In genomic region chr20:19944772-19945459, GRCh38 we compare ENCODE assay signal across 10 cellular contexts.
A peak's percentile ranks its signal among the peaks of the same experiment; 100 is the strongest.
DNase-seq lines count a peak whose midpoint lies in the region; ATAC-seq, FAIRE-seq and TF ChIP-seq lines count a peak whose summit lies in the region.
"Had no signal": no experiment of that assay in that cellular context is flagged by ENCODE, and none has a peak within 500 bp of the region (broad histone marks: within the 10 kb centered on the region; RNA-seq: fewer than 3 reads in every experiment).

No MANE protein-coding gene starts in this region.

- no peak overlapping the region for H3K27ac Mint-ChIP-seq in CD8-positive, alpha-beta T cell

- H3K9me1 ChIP-seq in endothelial cell of umbilical vein (replicated peaks; ENCODE audit: control insufficient read depth, extremely low read depth, insufficient read depth, low read length) = no peaks in the 10 kb centered on the region

- no peak overlapping the region for H3K4me2 ChIP-seq in endothelial cell of umbilical vein (ENCODE audit: insufficient read depth, low read length)
- H3K4me2 ChIP-seq in smooth muscle cell = peak overlapping the region; percentile 43

- H3K27me3 ChIP-seq in endothelial cell of umbilical vein (ENCODE audit: control insufficient read depth in 2 of 2, insufficient read depth in 2 of 2, low read length in 2 of 2) (no peaks in the 10 kb centered on the region), smooth muscle cell (ENCODE audit: low read depth) (no peaks in the 10 kb centered on the region)
- no peaks in the 10 kb centered on the region for H3K27me3 ChIP-seq in CD8-positive, alpha-beta T cell (ENCODE audit: insufficient read depth, low read length)

- TF ChIP-seq POLR2A in GM18505 (IDR thresholded peaks at IDR 0.05; ENCODE audit: borderline replicate concordance, extremely low read depth, insufficient read depth, insufficient read length) (no peak), endothelial cell of umbilical vein (IDR thresholded peaks at IDR 0.05; ENCODE audit: low read depth, low read length) (no peak)

- H3K36me3 ChIP-seq in endothelial cell of umbilical vein (ENCODE audit: control insufficient read depth in 2 of 2, extremely low read depth in 1 of 2, insufficient read depth in 2 of 2, low read length in 2 of 2) (peaks cover 16 to 19% of the 10 kb centered on the region in 2 experiments), smooth muscle cell (ENCODE audit: low read depth) (no peaks in the 10 kb centered on the region)
- no peaks in the 10 kb centered on the region for H3K36me3 ChIP-seq in CD8-positive, alpha-beta T cell (ENCODE audit: insufficient read depth, low read length)

- WGBS in smooth muscle cell (ENCODE audit: low lambda C conversion rate) = 44% methylated on average over 4 of the region's 4 CpGs

- CTCF ChIA-PET in endothelial cell of umbilical vein (lab: Charles Lee) = interaction anchor here (0.9 to 2.4 kb wide), 5 partner anchors 9 to 33 kb away, joined by 3 to 11 read pairs (median 4); no protein-coding TSS in a partner anchor
- CTCF ChIA-PET in CD8-positive, alpha-beta T cell (lab: Charles Lee) = no interaction called here

- peak; percentile 52 for FAIRE-seq in endothelial cell of umbilical vein (lab: Jason Lieb, UNC)

- no TSS peak for BruUV-seq in endothelial cell of umbilical vein (replicated peaks; lab: Mats Ljungman, UMichigan)

- H3K4me1 ChIP-seq in endothelial cell of umbilical vein (ENCODE audit: control insufficient read depth, extremely low read depth, insufficient read depth, low read length) (peaks cover 23% of the 10 kb centered on the region), smooth muscle cell (ENCODE audit: low read depth) (peaks cover 20% of the 10 kb centered on the region)
- no peaks in the 10 kb centered on the region for H3K4me1 ChIP-seq in CD8-positive, alpha-beta T cell (ENCODE audit: insufficient read depth, low read length)

- no peak overlapping the region for H2AFZ ChIP-seq in endothelial cell of umbilical vein (ENCODE audit: low read depth, low read length)
- no peak overlapping the region for H2AFZ ChIP-seq in smooth muscle cell (ENCODE audit: low read depth)

- H4K20me1 ChIP-seq in endothelial cell of umbilical vein (replicated peaks; ENCODE audit: control insufficient read depth, extremely low read depth, insufficient read depth, low read length) (no peaks in the 10 kb centered on the region), smooth muscle cell (ENCODE audit: low read depth) (no peaks in the 10 kb centered on the region)

- ATAC-seq in GM18505 (IDR thresholded peaks at IDR 0.05; ENCODE audit: unreplicated experiment) (peak; percentile 38), HG02852 (IDR thresholded peaks at IDR 0.05; ENCODE audit: unreplicated experiment) (peak; percentile 49), HG02623 (IDR thresholded peaks at IDR 0.05; ENCODE audit: unreplicated experiment) (no peak)
- ATAC-seq in CD8-positive, alpha-beta T cell = no peak

- no peaks in the 10 kb centered on the region for H3K4me1 Mint-ChIP-seq in CD8-positive, alpha-beta T cell (ENCODE audit: low read depth)

- TF ChIP-seq CTCF in endothelial cell of umbilical vein (IDR thresholded peaks at IDR 0.05; ENCODE audit: extremely low read depth in 1 of 2, insufficient read depth in 1 of 2, low read depth in 1 of 2, low read length in 2 of 2) = no peak
- no peak for TF ChIP-seq CTCF in smooth muscle cell (IDR thresholded peaks at IDR 0.05; ENCODE audit: borderline replicate concordance, insufficient read depth, poor library complexity, severe bottlenecking)
- TF ChIP-seq CTCF in CD8-positive, alpha-beta T cell (IDR thresholded peaks at IDR 0.05) = no peak

- no peak for DNase-seq in endothelial cell of umbilical vein (ENCODE audit: low read depth, low spot score)
- DNase-seq in smooth muscle cell (lab: John Stamatoyannopoulos, UW; ENCODE audit: unreplicated experiment) = no peak
- no peak for DNase-seq in CD8-positive, alpha-beta T cell
- DNase-seq in amygdala (lab: John Stamatoyannopoulos, UW) = no peak
- no peak for DNase-seq in effector CD8-positive, alpha-beta T cell (lab: John Stamatoyannopoulos, UW)
- DNase-seq: naive B cell, NCI-H69 had no signal

- H3K79me2 ChIP-seq in endothelial cell of umbilical vein (ENCODE audit: control insufficient read depth, insufficient read depth, low read length) (peaks cover 4% of the 10 kb centered on the region), smooth muscle cell (ENCODE audit: low read depth) (no peaks in the 10 kb centered on the region)

- no peak overlapping the region for H3K4me3 Mint-ChIP-seq in CD8-positive, alpha-beta T cell

- no peaks in the 10 kb centered on the region for H3K36me3 Mint-ChIP-seq in CD8-positive, alpha-beta T cell
- H3K36me3 Mint-ChIP-seq: naive B cell had no signal

- peaks cover 4% of the 10 kb centered on the region for H3F3A ChIP-seq in smooth muscle cell (ENCODE audit: low read depth)

- POLR2A ChIA-PET in endothelial cell of umbilical vein (lab: Charles Lee) = no interaction called here
- POLR2A ChIA-PET in CD8-positive, alpha-beta T cell (lab: Charles Lee) = no interaction called here

- intact Hi-C loops in endothelial cell of umbilical vein (cut with micrococcal nuclease) = no loop called here
- intact Hi-C loops in CD8-positive, alpha-beta T cell (cut with DNase I, micrococcal nuclease) = no loop called here

- H3K27me3 Mint-ChIP-seq in CD8-positive, alpha-beta T cell (ENCODE audit: low read depth) = peaks cover 23% of the 10 kb centered on the region
- H3K27me3 Mint-ChIP-seq: naive B cell had no signal

- H3K9ac ChIP-seq in endothelial cell of umbilical vein (replicated peaks; ENCODE audit: extremely low read depth, insufficient read depth, low read length) (no peak overlapping the region), smooth muscle cell (ENCODE audit: low read depth) (peak overlapping the region; percentile 50)

- dilution Hi-C loops in endothelial cell of umbilical vein (cut with MboI; ENCODE audit: extremely low pct_ligation_motif_present, low sequenced_read_pairs) = no loop called here

- H3K9me3 Mint-ChIP-seq in CD8-positive, alpha-beta T cell = no peaks in the 10 kb centered on the region
- H3K9me3 Mint-ChIP-seq: naive B cell had no signal

- H3K4me3 ChIP-seq in endothelial cell of umbilical vein (replicated peaks in 1 of 3; ENCODE audit: insufficient read depth in 1 of 3, low read depth in 1 of 3, low read length in 3 of 3) = no peak overlapping the region
- no peak overlapping the region for H3K4me3 ChIP-seq in smooth muscle cell
- H3K4me3 ChIP-seq in CD8-positive, alpha-beta T cell (ENCODE audit: low read depth, low read length) = no peak overlapping the region

- peak overlapping the region; percentile 32 for H3K27ac ChIP-seq in endothelial cell of umbilical vein (ENCODE audit: insufficient read depth, low read depth, low read length)
- H3K27ac ChIP-seq in smooth muscle cell (ENCODE audit: low read depth) = peak overlapping the region; percentile 81
- no peak overlapping the region for H3K27ac ChIP-seq in CD8-positive, alpha-beta T cell (ENCODE audit: low read depth, low read length)

- no peaks in the 10 kb centered on the region for H3K9me3 ChIP-seq in endothelial cell of umbilical vein (replicated peaks; ENCODE audit: control insufficient read depth, insufficient read depth, low read length)
- no peaks in the 10 kb centered on the region for H3K9me3 ChIP-seq in smooth muscle cell (replicated peaks; ENCODE audit: low read depth)
- no peaks in the 10 kb centered on the region for H3K9me3 ChIP-seq in CD8-positive, alpha-beta T cell (ENCODE audit: low read length)

TF ChIP-seq in endothelial cell of umbilical vein, 7 proteins besides CTCF, POLR2A, EP300 and RAD21:
- no peak for TF ChIP-seq GATA2 (IDR thresholded peaks at IDR 0.05; ENCODE audit: insufficient read depth, insufficient read length, low read depth, low read length)
- TF ChIP-seq POLR2AphosphoS5 (IDR thresholded peaks at IDR 0.05; ENCODE audit: insufficient read depth, low read depth, low read length) = no peak
- no peak for TF ChIP-seq MYC (IDR thresholded peaks at IDR 0.05; ENCODE audit: low read depth, low read length)
- no peak for TF ChIP-seq MAX (IDR thresholded peaks at IDR 0.05; ENCODE audit: insufficient read depth, insufficient read length)
- no peak for TF ChIP-seq JUN (IDR thresholded peaks at IDR 0.05; ENCODE audit: borderline replicate concordance, insufficient read depth, insufficient read length, low read depth)
- TF ChIP-seq FOS (IDR thresholded peaks at IDR 0.05; ENCODE audit: borderline replicate concordance, insufficient read depth, low read length) = no peak
- no peak for TF ChIP-seq EZH2 (IDR thresholded peaks at IDR 0.05; ENCODE audit: borderline replicate concordance, low read depth, low read length, severe bottlenecking)
TF ChIP-seq in endothelial cell of umbilical vein: peak in this region for 0.

Comparison
In these comparisons a context has a peak if more than half of its experiments do, and no peak if none do; other contexts are left out.
1. ATAC-seq: peak in GM18505 (single experiment) and HG02852 (single experiment); none in HG02623 (single experiment) and CD8-positive, alpha-beta T cell (single experiment).